Comparison of ENCODE assay signal across 9 cellular contexts in genomic region chr14:61472801-61473376, GRCh38.
A peak's percentile ranks its signal among the peaks of the same experiment; 100 is the strongest.
DNase-seq lines count a peak whose midpoint lies in the region; ATAC-seq lines count a peak whose summit lies in the region.
"Had no signal": no experiment of that assay in that cellular context is flagged by ENCODE, and none has a peak within 500 bp of the region (broad histone marks: within the 10 kb centered on the region; RNA-seq: fewer than 3 reads in every experiment).

No MANE protein-coding gene starts in this region.

- DNase-seq in GDM1 (lab: John Stamatoyannopoulos, UW) (peak; percentile 7), Kasumi-1 (lab: John Stamatoyannopoulos, UW) (no peak)
- DNase-seq in activated CD4-positive, CD25-positive, alpha-beta regulatory T cell treated with anti-CD3 and anti-CD28 coated beads, Interleukin-2, amount 50 U/mL, for 72 hours = peak; percentile 61
- peak; percentile 33 for DNase-seq in effector CD8-positive, alpha-beta T cell (lab: John Stamatoyannopoulos, UW)
- DNase-seq in stimulated activated CD4-positive, alpha-beta T cell treated with anti-CD3 and anti-CD28 coated beads, Interleukin-1b, Interleukin-23, amount 100 ng/mL, for 48 hours = peak; percentile 90
- DNase-seq: NCI-H187 had no signal

- ATAC-seq in GM18498 (IDR thresholded peaks at IDR 0.05; ENCODE audit: unreplicated experiment) (no peak), HG03521 (IDR thresholded peaks at IDR 0.05; ENCODE audit: unreplicated experiment) (no peak), HG03039 (IDR thresholded peaks at IDR 0.05; ENCODE audit: unreplicated experiment) (no peak)

Comparison
In these comparisons a context has a peak if more than half of its experiments do, and no peak if none do; other contexts are left out.
1. DNase-seq: peak in GDM1 (single experiment), activated CD4-positive, CD25-positive, alpha-beta regulatory T cell treated with anti-CD3 and anti-CD28 coated beads, Interleukin-2, amount 50 U/mL, for 72 hours (single experiment), effector CD8-positive, alpha-beta T cell (single experiment) and stimulated activated CD4-positive, alpha-beta T cell treated with anti-CD3 and anti-CD28 coated beads, Interleukin-1b, Interleukin-23, amount 100 ng/mL, for 48 hours (single experiment); none in Kasumi-1 (0 of 2).